In genomic region chr6:125066964-125067363, GRCh38 we compare ENCODE assay signal across 10 cellular contexts.
DNase-seq lines count a peak whose midpoint lies in the region; ATAC-seq and TF ChIP-seq lines count a peak whose summit lies in the region.
"Had no signal": no experiment of that assay in that cellular context is flagged by ENCODE, and none has a peak within 500 bp of the region (broad histone marks: within the 10 kb centered on the region; RNA-seq: fewer than 3 reads in every experiment).

No MANE protein-coding gene starts in this region.

- no peak overlapping the region for H3K4me3 Mint-ChIP-seq in activated CD8-positive, alpha-beta T cell treated with anti-CD3 and anti-CD28 coated beads, Interleukin-2, amount 10 ng/mL, durations not matched to agents 7 days and 5 days

- H3K4me1 Mint-ChIP-seq in activated CD8-positive, alpha-beta T cell treated with anti-CD3 and anti-CD28 coated beads, Interleukin-2, amount 10 ng/mL, durations not matched to agents 7 days and 5 days (ENCODE audit: low read depth), result no peaks in the 10 kb centered on the region

- CTCF ChIA-PET in activated CD8-positive, alpha-beta T cell treated with anti-CD3 and anti-CD28 coated beads, Interleukin-2, amount 10 ng/mL, durations not matched to agents 7 days and 5 days (lab: Charles Lee), result interaction anchor here (2.7 kb wide), 1 partner anchor 47 kb away, joined by 16 read pairs; no protein-coding TSS in a partner anchor

- TF ChIP-seq CTCF in left lung (IDR thresholded peaks at IDR 0.05), result no peak

- DNase-seq in EL (peak; percentile 52), LHCN-M2 (ENCODE audit: low read depth) (peak; percentile 62), left lung (no peak), activated gamma-delta T cell (lab: John Stamatoyannopoulos, UW) (no peak), NCI-H1694 (lab: John Stamatoyannopoulos, UW) (no peak), amygdala (lab: John Stamatoyannopoulos, UW) (no peak)
- DNase-seq in activated CD8-positive, alpha-beta T cell treated with anti-CD3 and anti-CD28 coated beads, Interleukin-2, amount 10 ng/mL, durations not matched to agents 7 days and 5 days, result peak; percentile 76
- DNase-seq: dorsolateral prefrontal cortex, posterior cingulate gyrus had no signal

- peaks cover 4% of the 10 kb centered on the region for H3K27me3 Mint-ChIP-seq in activated CD8-positive, alpha-beta T cell treated with anti-CD3 and anti-CD28 coated beads, Interleukin-2, amount 10 ng/mL, durations not matched to agents 7 days and 5 days (ENCODE audit: low read depth)

- no peaks in the 10 kb centered on the region for H3K36me3 Mint-ChIP-seq in activated CD8-positive, alpha-beta T cell treated with anti-CD3 and anti-CD28 coated beads, Interleukin-2, amount 10 ng/mL, durations not matched to agents 7 days and 5 days (ENCODE audit: low read depth)

- no peaks in the 10 kb centered on the region for H3K9me3 ChIP-seq in left lung

- peak; percentile 97 for ATAC-seq in activated CD8-positive, alpha-beta T cell treated with anti-CD3 and anti-CD28 coated beads, Interleukin-2, amount 10 ng/mL, durations not matched to agents 7 days and 5 days
- ATAC-seq in left lung, result peak; percentile 41
- no peak for ATAC-seq in HG02938 (IDR thresholded peaks at IDR 0.05; ENCODE audit: unreplicated experiment)

- peaks cover 0 to 6% of the 10 kb centered on the region in 2 donors for H3K4me1 ChIP-seq in left lung

- no peak overlapping the region for H3K4me3 ChIP-seq in left lung
- H3K4me3 ChIP-seq: dorsolateral prefrontal cortex had no signal

- H3K36me3 ChIP-seq in left lung, result no peaks in the 10 kb centered on the region

- H3K27ac ChIP-seq in left lung, result peak overlapping the region in 1 of 2 donors; percentile 2
- H3K27ac ChIP-seq: dorsolateral prefrontal cortex had no signal

- no peak overlapping the region for H3K27ac Mint-ChIP-seq in activated CD8-positive, alpha-beta T cell treated with anti-CD3 and anti-CD28 coated beads, Interleukin-2, amount 10 ng/mL, durations not matched to agents 7 days and 5 days

- POLR2A ChIA-PET in activated CD8-positive, alpha-beta T cell treated with anti-CD3 and anti-CD28 coated beads, Interleukin-2, amount 10 ng/mL, durations not matched to agents 7 days and 5 days (lab: Charles Lee), result no interaction called here

- intact Hi-C loops in left lung (cut with DNase I), result no loop called here

- H3K9me3 Mint-ChIP-seq in activated CD8-positive, alpha-beta T cell treated with anti-CD3 and anti-CD28 coated beads, Interleukin-2, amount 10 ng/mL, durations not matched to agents 7 days and 5 days (ENCODE audit: insufficient read depth), result no peaks in the 10 kb centered on the region

- H3K27me3 ChIP-seq in left lung, result no peaks in the 10 kb centered on the region
- H3K27me3 ChIP-seq: dorsolateral prefrontal cortex had no signal

Comparison
In these comparisons a context has a peak if more than half of its experiments do, and no peak if none do; other contexts are left out.
1. DNase-seq: peak in EL (single experiment), LHCN-M2 (single experiment) and activated CD8-positive, alpha-beta T cell treated with anti-CD3 and anti-CD28 coated beads, Interleukin-2, amount 10 ng/mL, durations not matched to agents 7 days and 5 days (single experiment); none in left lung (0 of 2), activated gamma-delta T cell (single experiment), NCI-H1694 (single experiment) and amygdala (0 of 56).